1 cellular context compared by ENCODE assay signal in genomic region chr3:196988241-196989029, GRCh38.
A peak's percentile ranks its signal among the peaks of the same experiment; 100 is the strongest.
TF ChIP-seq lines count a peak whose summit lies in the region.

No MANE protein-coding gene starts in this region.

TF ChIP-seq in K562, 482 proteins besides CTCF, POLR2A, EP300 and RAD21 (continued from another document and continues in another):
- TF ChIP-seq GTF3C2 (IDR thresholded peaks at IDR 0.05; ENCODE audit: borderline replicate concordance, extremely low read depth, insufficient read length) = no peak
- peak; percentile 75; the same call in 1 of the 2 replicates for TF ChIP-seq TRIM28 (IDR thresholded peaks at IDR 0.05)
- no peak for TF ChIP-seq FUS (optimal IDR thresholded peaks at IDR 0.05; ENCODE audit: low read depth, low read length)
- peak; percentile 68 to 87; a peak in 2 of 4 replicates for TF ChIP-seq ARNT (IDR thresholded peaks at IDR 0.05)
- no peak for TF ChIP-seq PYGO2 (tag; IDR thresholded peaks at IDR 0.05)
- TF ChIP-seq ZNF584 (CRISPR knock-in tag; IDR thresholded peaks at IDR 0.05; ENCODE audit: low read depth) = no peak
- peak; percentile 80; the same call in 1 of the 2 replicates for TF ChIP-seq SMARCC2 (IDR thresholded peaks at IDR 0.05; ENCODE audit: low read depth)
- TF ChIP-seq POLR2H (tag; IDR thresholded peaks at IDR 0.05; ENCODE audit: low read depth) = no peak
- TF ChIP-seq CHAMP1 (IDR thresholded peaks at IDR 0.05) = peak; percentile 88; the same call in 1 of the 2 replicates
- TF ChIP-seq ETS1 (conservative IDR thresholded peaks at IDR 0.05; ENCODE audit: control insufficient read depth, low read depth, low read length) = peak; percentile 90
- peak; percentile 70 to 74; a peak in 2 of 4 replicates for TF ChIP-seq TBL1XR1 (IDR thresholded peaks at IDR 0.05; ENCODE audit: low read length in 2 of 2)
- no peak for TF ChIP-seq NKRF (IDR thresholded peaks at IDR 0.05; ENCODE audit: borderline replicate concordance)
- TF ChIP-seq TAL1 (IDR thresholded peaks at IDR 0.05) = peak; percentile 98
- no peak for TF ChIP-seq NFE2L1 (tag; IDR thresholded peaks at IDR 0.05; ENCODE audit: borderline replicate concordance, low read depth)
- TF ChIP-seq SMAD3 (CRISPR knock-in tag; conservative IDR thresholded peaks at IDR 0.05) = 0 out of 2 replicates have a peak, but pooled peaks have one; percentile 44
- peak; percentile 85 for TF ChIP-seq ZNF766 (CRISPR knock-in tag; conservative IDR thresholded peaks at IDR 0.05)
- no peak for TF ChIP-seq ATF6 (CRISPR knock-in tag; IDR thresholded peaks at IDR 0.05)
- TF ChIP-seq HCFC1 (IDR thresholded peaks at IDR 0.05; ENCODE audit: low read depth, low read length) = no peak
- no peak for TF ChIP-seq ZNF282 (CRISPR knock-in tag; IDR thresholded peaks at IDR 0.05)
- TF ChIP-seq FOXA1 (IDR thresholded peaks at IDR 0.05; ENCODE audit: borderline replicate concordance) = no peak
- TF ChIP-seq U2AF2 (optimal IDR thresholded peaks at IDR 0.05; ENCODE audit: low read depth, low read length) = no peak
- no peak for TF ChIP-seq YBX1 (IDR thresholded peaks at IDR 0.05)
- TF ChIP-seq NR1H2 (CRISPR knock-in tag; IDR thresholded peaks at IDR 0.05) = no peak
- TF ChIP-seq TSC22D4 (tag; IDR thresholded peaks at IDR 0.05) = no peak
- TF ChIP-seq NCOR1 (IDR thresholded peaks at IDR 0.05) = peak; percentile 98
- no peak for TF ChIP-seq ZBTB40 (IDR thresholded peaks at IDR 0.05)
- no peak for TF ChIP-seq ZBTB40 (CRISPR knock-in tag; IDR thresholded peaks at IDR 0.05)
- peak; percentile 71 for TF ChIP-seq FOSL1 (tag; conservative IDR thresholded peaks at IDR 0.05)
- TF ChIP-seq ZNF280A (IDR thresholded peaks at IDR 0.05; ENCODE audit: low read depth, partially characterized antibody) = no peak
- no peak for TF ChIP-seq SMAD2 (IDR thresholded peaks at IDR 0.05; ENCODE audit: low read depth, low read length)
- TF ChIP-seq BHLHE40 (IDR thresholded peaks at IDR 0.05; ENCODE audit: low read length) = peak; percentile 46; the same call in 1 of the 2 replicates
- no peak for TF ChIP-seq SMARCA5 (IDR thresholded peaks at IDR 0.05)
- no peak for TF ChIP-seq NUFIP1 (IDR thresholded peaks at IDR 0.05; ENCODE audit: partially characterized antibody)
- no peak for TF ChIP-seq ZNF146 (CRISPR knock-in tag; IDR thresholded peaks at IDR 0.05; ENCODE audit: unreplicated experiment)
- peak; percentile 28 for TF ChIP-seq E2F8 (IDR thresholded peaks at IDR 0.05; ENCODE audit: low read depth, partially characterized antibody)
